Comparison of ENCODE assay signal across 9 cellular contexts in genomic region chr1:162357681-162358266, GRCh38. TPM values are rescaled to one million over a fixed set of nuclear protein-coding genes. Genes with fewer than 3 reads are reported as not detected.
A peak's percentile ranks its signal among the peaks of the same experiment; 100 is the strongest.
DNase-seq lines count a peak whose midpoint lies in the region; ATAC-seq and TF ChIP-seq lines count a peak whose summit lies in the region.
"Had no signal": no experiment of that assay in that cellular context is flagged by ENCODE, and none has a peak within 500 bp of the region (broad histone marks: within the 10 kb centered on the region; RNA-seq: fewer than 3 reads in every experiment).

No MANE protein-coding gene starts in this region.

- CTCF ChIA-PET in activated CD4-positive, alpha-beta T cell treated with anti-CD3 and anti-CD28 coated beads for 36 hours (lab: Charles Lee) = interaction anchor here (0.6 to 1.7 kb wide), 6 partner anchors 8 to 544 kb away, joined by 3 to 4 read pairs (median 3); no protein-coding TSS in a partner anchor

- H3K27me3 Mint-ChIP-seq in activated CD4-positive, alpha-beta T cell treated with anti-CD3 and anti-CD28 coated beads for 36 hours = no peaks in the 10 kb centered on the region

- no peak overlapping the region for H3K4me3 Mint-ChIP-seq in activated CD4-positive, alpha-beta T cell treated with anti-CD3 and anti-CD28 coated beads for 36 hours

- POLR2A ChIA-PET in activated CD4-positive, alpha-beta T cell treated with anti-CD3 and anti-CD28 coated beads for 36 hours (lab: Charles Lee) = no interaction called here

- H3K4me1 ChIP-seq in lung (ENCODE audit: control insufficient read depth in 2 of 2, insufficient read depth in 2 of 2, low read length in 2 of 2) = peaks cover 0 to 5% of the 10 kb centered on the region in 2 donors

- H3K36me3 ChIP-seq in lung (ENCODE audit: control insufficient read depth in 2 of 2, insufficient read depth in 2 of 2, low read length in 2 of 2) = peaks cover 0 to 3% of the 10 kb centered on the region in 2 donors

- intact Hi-C loops in activated CD4-positive, alpha-beta T cell treated with anti-CD3 and anti-CD28 coated beads for 36 hours (cut with DNase I, micrococcal nuclease) = loop anchor here in 1 of 2 experiments (2.0 to 5.0 kb wide), 2 partner anchors 33 to 270 kb away; no protein-coding TSS in a partner anchor

- DNase-seq in GM12865 (ENCODE audit: low read depth) = peak; percentile 9
- DNase-seq in NAMALWA (ENCODE audit: low spot score) = peak; percentile 58
- peak; percentile 35 for DNase-seq in amniotic stem cell (lab: John Stamatoyannopoulos, UW)
- no peak for DNase-seq in lung (ENCODE audit: low spot score)
- no peak for DNase-seq in LoVo (ENCODE audit: low spot score)
- no peak for DNase-seq in activated CD4-positive, alpha-beta T cell treated with anti-CD3 and anti-CD28 coated beads for 36 hours
- no peak for DNase-seq in stimulated activated naive CD8-positive, alpha-beta T cell treated with anti-CD3 and anti-CD28 coated beads, Interleukin-15, Interleukin-2, amounts not matched to agents 100 U/mL and 50 U/mL, for 24 hours

- H3K9me3 Mint-ChIP-seq in activated CD4-positive, alpha-beta T cell treated with anti-CD3 and anti-CD28 coated beads for 36 hours (ENCODE audit: low read depth) = no peaks in the 10 kb centered on the region

- 52 to 55% methylated on average over 5 of the region's 5 CpGs for WGBS in lung, 2 donors

- H3K36me3 Mint-ChIP-seq in activated CD4-positive, alpha-beta T cell treated with anti-CD3 and anti-CD28 coated beads for 36 hours (ENCODE audit: low read depth) = no peaks in the 10 kb centered on the region

- no peak overlapping the region for H3K27ac Mint-ChIP-seq in activated CD4-positive, alpha-beta T cell treated with anti-CD3 and anti-CD28 coated beads for 36 hours

- no peak overlapping the region for H3K27ac ChIP-seq in lung (ENCODE audit: low read depth in 1 of 2, low read length in 1 of 2)
- H3K27ac ChIP-seq: skin epidermis had no signal

- ATAC-seq in lung (ENCODE audit: insufficient read depth, low FRiP score) (peak; percentile 47), HG02938 (IDR thresholded peaks at IDR 0.05; ENCODE audit: unreplicated experiment) (no peak)
- ATAC-seq in activated CD4-positive, alpha-beta T cell treated with anti-CD3 and anti-CD28 coated beads for 36 hours = no peak
- ATAC-seq in stimulated activated naive CD8-positive, alpha-beta T cell treated with anti-CD3 and anti-CD28 coated beads, Interleukin-15, Interleukin-2, amounts not matched to agents 100 U/mL and 50 U/mL, for 24 hours = no peak

- no peaks in the 10 kb centered on the region for H3K4me1 Mint-ChIP-seq in activated CD4-positive, alpha-beta T cell treated with anti-CD3 and anti-CD28 coated beads for 36 hours

- no peaks in the 10 kb centered on the region for H3K27me3 ChIP-seq in lung (ENCODE audit: control insufficient read depth, insufficient read depth)

- H3K9me3 ChIP-seq in lung (ENCODE audit: control insufficient read depth in 2 of 2, insufficient read depth in 1 of 2, low read length in 1 of 2) = no peaks in the 10 kb centered on the region

- peak; percentile 33 for TF ChIP-seq CTCF in GM12865 (IDR thresholded peaks at IDR 0.05; ENCODE audit: insufficient read depth, low read depth, low read length, missing control alignments)
- TF ChIP-seq CTCF in lung (IDR thresholded peaks at IDR 0.05; ENCODE audit: control extremely low read depth, extremely low read depth) = no peak

- H3K4me3 ChIP-seq in GM12865 (ENCODE audit: low read depth, low read length) = no peak overlapping the region
- H3K4me3 ChIP-seq in lung = no peak overlapping the region
- H3K4me3 ChIP-seq: skin epidermis had no signal

RNA-seq across cellular contexts. Expression of gene SPATA46, which starts 18.9 kb away (rescaled TPM):
- total RNA-seq in lung = not detected
- polyA plus RNA-seq in lung = not detected
- not detected for total RNA-seq in activated CD4-positive, alpha-beta T cell treated with anti-CD3 and anti-CD28 coated beads for 36 hours

RNA-seq across cellular contexts. Expression of gene C1orf226, which starts 23.8 kb away (rescaled TPM):
- total RNA-seq in lung = 1 to 10 TPM; 2.1 to 7.9 TPM
- 1 to 10 TPM; 2.2 to 2.5 TPM for polyA plus RNA-seq in lung
- under 1 TPM; 0.16 TPM for total RNA-seq in activated CD4-positive, alpha-beta T cell treated with anti-CD3 and anti-CD28 coated beads for 36 hours

RNA-seq across cellular contexts. Expression of gene SH2D1B, which starts 54.2 kb away (rescaled TPM):
- total RNA-seq in lung = 1 to 10 TPM in 1 of 2 donors, under 1 TPM in 1; 0.61 to 1.5 TPM
- 1 to 10 TPM in 1 of 2 donors, under 1 TPM in 1; 0.26 to 1.6 TPM for polyA plus RNA-seq in lung
- not detected for total RNA-seq in activated CD4-positive, alpha-beta T cell treated with anti-CD3 and anti-CD28 coated beads for 36 hours

Comparison
In these comparisons a context has a peak if more than half of its experiments do, and no peak if none do; other contexts are left out.
1. DNase-seq: peak in GM12865 (single experiment), NAMALWA (single experiment) and amniotic stem cell (single experiment); none in lung (single experiment), LoVo (single experiment), activated CD4-positive, alpha-beta T cell treated with anti-CD3 and anti-CD28 coated beads for 36 hours (single experiment) and stimulated activated naive CD8-positive, alpha-beta T cell treated with anti-CD3 and anti-CD28 coated beads, Interleukin-15, Interleukin-2, amounts not matched to agents 100 U/mL and 50 U/mL, for 24 hours (single experiment).